Comparison of ENCODE assay signal across 8 cellular contexts in genomic region chr16:68310441-68311315, GRCh38. TPM values are rescaled to one million over a fixed set of nuclear protein-coding genes. Genes with fewer than 3 reads are reported as not detected.
DNase-seq lines count a peak whose midpoint lies in the region; ATAC-seq and TF ChIP-seq lines count a peak whose summit lies in the region.

Gene PRMT7 (plus strand): TSS chr16:68311019. CDS start chr16:68315980, 4,961 bp downstream.
Gene SLC7A6OS (minus strand): TSS chr16:68310946. CDS start chr16:68310926, 20 bp downstream.

- peak; percentile 96 for ATAC-seq in GM21737 (IDR thresholded peaks at IDR 0.05; ENCODE audit: unreplicated experiment)

- H3K9me3 ChIP-seq in esophagus (ENCODE audit: control insufficient read depth in 2 of 2, insufficient read depth in 1 of 2, low read depth in 1 of 2, low read length in 1 of 2) (no peaks in the 10 kb centered on the region), mucosa of stomach (ENCODE audit: control insufficient read depth, low read length) (no peaks in the 10 kb centered on the region)

- no peaks in the 10 kb centered on the region for H3K9me3 Mint-ChIP-seq in activated T-cell treated with anti-CD3 and anti-CD28 coated beads, Interleukin-2, amount 50 U/mL, for 24 hours

- H3K4me3 ChIP-seq in esophagus (ENCODE audit: low read depth in 1 of 2, low read length in 2 of 2) (peak within 1 kb of the TSS; percentile 94 to 95), mucosa of stomach (ENCODE audit: low read length) (peak within 1 kb of the TSS; percentile 85)

- peak within 1 kb of the TSS; percentile 96 for H3K4me3 Mint-ChIP-seq in activated T-cell treated with anti-CD3 and anti-CD28 coated beads, Interleukin-2, amount 50 U/mL, for 24 hours

- WGBS in esophagus, 2 donors: 0% methylated on average over 74 to 82 of the region's 82 CpGs

- H3K36me3 Mint-ChIP-seq in activated T-cell treated with anti-CD3 and anti-CD28 coated beads, Interleukin-2, amount 50 U/mL, for 24 hours (ENCODE audit: low read depth): peaks cover 83% of the 10 kb centered on the region

- H3K36me3 ChIP-seq in esophagus (ENCODE audit: control insufficient read depth in 2 of 2, insufficient read depth in 2 of 2, low read length in 1 of 2) (peaks cover 0 to 3% of the 10 kb centered on the region in 2 donors), mucosa of stomach (ENCODE audit: control insufficient read depth, insufficient read depth, low read length) (no peaks in the 10 kb centered on the region)

- no peaks in the 10 kb centered on the region for H3K27me3 Mint-ChIP-seq in activated T-cell treated with anti-CD3 and anti-CD28 coated beads, Interleukin-2, amount 50 U/mL, for 24 hours

- H3K27ac ChIP-seq in esophagus (ENCODE audit: low read depth in 2 of 2, low read length in 1 of 2): peak within 1 kb of the TSS; percentile 88 to 92

- peak within 1 kb of the TSS; percentile 98 for H3K27ac Mint-ChIP-seq in activated T-cell treated with anti-CD3 and anti-CD28 coated beads, Interleukin-2, amount 50 U/mL, for 24 hours

- peak within 1 kb of the TSS; percentile 87 for H3K9ac ChIP-seq in mucosa of stomach (ENCODE audit: low read length)

- DNase-seq in DMS79 (lab: John Stamatoyannopoulos, UW) (peak; percentile 61), KG1 (lab: John Stamatoyannopoulos, UW) (peak; percentile 81)
- peak; percentile 92 for DNase-seq in activated T-cell treated with anti-CD3 and anti-CD28 coated beads, Interleukin-2, amount 50 U/mL, for 24 hours
- DNase-seq in stimulated activated CD8-positive, alpha-beta memory T cell treated with anti-CD3 and anti-CD28 coated beads, Interleukin-7, amount 100 ng/mL, for 1 hour (ENCODE audit: low read depth in 2 of 2): peak; percentile 75 to 78

- H3K27me3 ChIP-seq in esophagus (ENCODE audit: control insufficient read depth in 1 of 2, insufficient read depth in 2 of 2, low read length in 2 of 2) (no peaks in the 10 kb centered on the region), mucosa of stomach (ENCODE audit: control insufficient read depth, insufficient read depth, low read length) (no peaks in the 10 kb centered on the region)

- H3K4me1 Mint-ChIP-seq in activated T-cell treated with anti-CD3 and anti-CD28 coated beads, Interleukin-2, amount 50 U/mL, for 24 hours (ENCODE audit: low read depth): peaks cover 50% of the 10 kb centered on the region

- peaks cover 4 to 6% of the 10 kb centered on the region in 2 donors for H3K4me1 ChIP-seq in esophagus (ENCODE audit: control insufficient read depth in 2 of 2, insufficient read depth in 2 of 2, low read length in 1 of 2)
- H3K4me1 ChIP-seq in mucosa of stomach (ENCODE audit: control insufficient read depth, insufficient read depth, low read length): peaks cover 16% of the 10 kb centered on the region

TF ChIP-seq in PFSK-1, 5 proteins besides CTCF, POLR2A, EP300 and RAD21:
- TF ChIP-seq FOXP2 (optimal IDR thresholded peaks at IDR 0.05; ENCODE audit: borderline replicate concordance, extremely low read depth, extremely low read length, insufficient read depth): peak; percentile 55
- peak in 1 of 2 experiments; percentile 37; a peak in 2 of 4 replicates for TF ChIP-seq REST (IDR thresholded peaks at IDR 0.05; ENCODE audit: insufficient read depth in 1 of 2, low read depth in 2 of 2, low read length in 2 of 2)
- peak; percentile 77; the same call in 1 of the 2 replicates for TF ChIP-seq SIN3A (IDR thresholded peaks at IDR 0.05; ENCODE audit: borderline replicate concordance, insufficient read depth, low read length)
- TF ChIP-seq POLR2AphosphoS5 (IDR thresholded peaks at IDR 0.05; ENCODE audit: low read depth, low read length): peak; percentile 94
- TF ChIP-seq TAF1 (IDR thresholded peaks at IDR 0.05; ENCODE audit: borderline replicate concordance, insufficient read depth, low read length): peak; percentile 84

RNA-seq across cellular contexts. Expression of gene PRMT7, which starts in this region (rescaled TPM):
- polyA plus RNA-seq in PFSK-1 (2012; ENCODE audit: insufficient read length, low read depth): 39.0 TPM
- polyA plus RNA-seq in esophagus: 10 to 100 TPM; 22.6 to 36.0 TPM

RNA-seq across cellular contexts. Expression of gene SLC7A6OS, which starts in this region (rescaled TPM):
- polyA plus RNA-seq in PFSK-1 (2012; ENCODE audit: insufficient read length, low read depth): 10.0 TPM
- 1 to 10 TPM; 4.4 to 4.9 TPM for polyA plus RNA-seq in esophagus

Comparison
In these comparisons a context has a peak if more than half of its experiments do, and no peak if none do; other contexts are left out.
1. Peak in every context shown above with its lines: DNase-seq, ATAC-seq, H3K4me3 ChIP-seq and H3K27ac ChIP-seq.